5 cellular contexts compared by ENCODE assay signal in the genomic region with DNA sequence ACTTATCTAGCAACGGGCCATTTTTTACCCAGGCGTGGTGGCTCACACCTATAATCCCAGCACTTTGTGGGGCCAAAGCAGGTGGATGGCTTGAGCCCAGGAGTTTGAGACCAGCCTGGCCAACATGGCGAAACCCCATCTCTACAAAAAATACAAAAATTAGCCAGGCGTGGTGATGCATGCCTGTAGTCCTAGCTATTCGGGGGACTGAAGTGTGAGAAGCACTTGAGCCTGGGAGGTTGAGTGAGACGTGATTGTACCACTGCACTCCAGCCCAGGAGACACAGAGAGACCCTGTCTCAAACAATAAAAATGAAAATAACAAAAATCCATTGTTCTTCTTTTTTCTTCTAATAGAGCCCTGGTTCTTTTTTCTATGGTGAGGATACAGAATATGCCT. TPM values are rescaled to one million over a fixed set of nuclear protein-coding genes. Genes with fewer than 3 reads are reported as not detected.
DNase-seq lines count a peak whose midpoint lies in the region; ATAC-seq and TF ChIP-seq lines count a peak whose summit lies in the region.
"Not testable (repeated sequence)": the region's sequence is repeated elsewhere in the genome, so short reads cannot be mapped to it uniquely, and the experiment has no call there.

No MANE protein-coding gene starts in this region.

- not testable (repeated sequence) for TF ChIP-seq EP300 in esophagus muscularis mucosa (IDR thresholded peaks at IDR 0.05)

- H3K4me1 Mint-ChIP-seq in activated CD4-positive, alpha-beta T cell treated with anti-CD3 and anti-CD28 coated beads, Interleukin-2, amount 10 ng/mL, durations not matched to agents 24 days and 14 days, result peaks cover 34% of the 10 kb centered on the region
- peaks cover 35 to 42% of the 10 kb centered on the region in 2 donors for H3K4me1 Mint-ChIP-seq in stimulated activated naive B cell treated with anti-CD40 and anti-IgM and Interleukin-4, amounts not matched to agents 10 μg/mL and 1 μg/mL and 100 μg/mL, for 72 hours

- 93% methylated on average over 6 of the region's 6 CpGs for WGBS in esophagus muscularis mucosa

- intact Hi-C loops in activated CD4-positive, alpha-beta T cell treated with anti-CD3 and anti-CD28 coated beads, Interleukin-2, amount 10 ng/mL, durations not matched to agents 24 days and 14 days (cut with micrococcal nuclease); esophagus muscularis mucosa (cut with DNase I): not testable (repeated sequence)

- H3K9me3 Mint-ChIP-seq in activated CD4-positive, alpha-beta T cell treated with anti-CD3 and anti-CD28 coated beads, Interleukin-2, amount 10 ng/mL, durations not matched to agents 24 days and 14 days; stimulated activated naive B cell treated with anti-CD40 and anti-IgM and Interleukin-4, amounts not matched to agents 10 μg/mL and 1 μg/mL and 100 μg/mL, for 72 hours: not testable (repeated sequence)

- not testable (repeated sequence) for H3K27ac ChIP-seq in WERI-Rb-1; esophagus muscularis mucosa (replicated peaks in 1 of 4)

- H3K36me3 Mint-ChIP-seq in activated CD4-positive, alpha-beta T cell treated with anti-CD3 and anti-CD28 coated beads, Interleukin-2, amount 10 ng/mL, durations not matched to agents 24 days and 14 days (ENCODE audit: low read depth); stimulated activated naive B cell treated with anti-CD40 and anti-IgM and Interleukin-4, amounts not matched to agents 10 μg/mL and 1 μg/mL and 100 μg/mL, for 72 hours: not testable (repeated sequence)

- H3K27me3 Mint-ChIP-seq in activated CD4-positive, alpha-beta T cell treated with anti-CD3 and anti-CD28 coated beads, Interleukin-2, amount 10 ng/mL, durations not matched to agents 24 days and 14 days; stimulated activated naive B cell treated with anti-CD40 and anti-IgM and Interleukin-4, amounts not matched to agents 10 μg/mL and 1 μg/mL and 100 μg/mL, for 72 hours: not testable (repeated sequence)

- H3K9me3 ChIP-seq in WERI-Rb-1 (ENCODE audit: severe bottlenecking); esophagus muscularis mucosa: not testable (repeated sequence)

- H3K36me3 ChIP-seq in WERI-Rb-1, esophagus muscularis mucosa: not testable (repeated sequence)

- H3K4me3 ChIP-seq in GM12865 (ENCODE audit: low read depth, low read length), result peak overlapping the region; percentile 38
- not testable (repeated sequence) for H3K4me3 ChIP-seq in WERI-Rb-1 (ENCODE audit: low read depth, low read length); esophagus muscularis mucosa

- not testable (repeated sequence) for TF ChIP-seq POLR2A in esophagus muscularis mucosa (IDR thresholded peaks at IDR 0.05; ENCODE audit: low read depth)

- TF ChIP-seq CTCF in GM12865 (IDR thresholded peaks at IDR 0.05; ENCODE audit: insufficient read depth, low read depth, low read length, missing control alignments); WERI-Rb-1 (IDR thresholded peaks at IDR 0.05; ENCODE audit: low read depth, low read length); esophagus muscularis mucosa (IDR thresholded peaks at IDR 0.05): not testable (repeated sequence)

- H3K27ac Mint-ChIP-seq in activated CD4-positive, alpha-beta T cell treated with anti-CD3 and anti-CD28 coated beads, Interleukin-2, amount 10 ng/mL, durations not matched to agents 24 days and 14 days, result peak overlapping the region; percentile 19
- H3K27ac Mint-ChIP-seq in stimulated activated naive B cell treated with anti-CD40 and anti-IgM and Interleukin-4, amounts not matched to agents 10 μg/mL and 1 μg/mL and 100 μg/mL, for 72 hours, result peak overlapping the region; percentile 31

- H3K4me1 ChIP-seq in esophagus muscularis mucosa, result not testable (repeated sequence)

- not testable (repeated sequence) for H3K4me3 Mint-ChIP-seq in activated CD4-positive, alpha-beta T cell treated with anti-CD3 and anti-CD28 coated beads, Interleukin-2, amount 10 ng/mL, durations not matched to agents 24 days and 14 days; stimulated activated naive B cell treated with anti-CD40 and anti-IgM and Interleukin-4, amounts not matched to agents 10 μg/mL and 1 μg/mL and 100 μg/mL, for 72 hours

- H3K27me3 ChIP-seq in WERI-Rb-1 (ENCODE audit: insufficient read depth, low read depth, severe bottlenecking), result peaks cover 53% of the 10 kb centered on the region
- H3K27me3 ChIP-seq in esophagus muscularis mucosa, result not testable (repeated sequence)

- ATAC-seq in stimulated activated naive B cell treated with anti-CD40 and anti-IgM and Interleukin-4, amounts not matched to agents 10 μg/mL and 1 μg/mL and 100 μg/mL, for 72 hours (replicated peaks), result not testable (repeated sequence)

- DNase-seq in GM12865 (ENCODE audit: low read depth); activated CD4-positive, alpha-beta T cell treated with anti-CD3 and anti-CD28 coated beads, Interleukin-2, amount 10 ng/mL, durations not matched to agents 24 days and 14 days; stimulated activated naive B cell treated with anti-CD40 and anti-IgM and Interleukin-4, amounts not matched to agents 10 μg/mL and 1 μg/mL and 100 μg/mL, for 72 hours: not testable (repeated sequence)
- DNase-seq in WERI-Rb-1 (peak; percentile 62), esophagus muscularis mucosa (ENCODE audit: extremely low spot score) (peak; percentile 12)

RNA-seq across cellular contexts. Expression of a gene that starts 7.5 kb away (rescaled TPM):
- 49.7 and 51.9 TPM in 2 replicates for total RNA-seq in activated CD4-positive, alpha-beta T cell treated with anti-CD3 and anti-CD28 coated beads, Interleukin-2, amount 10 ng/mL, durations not matched to agents 24 days and 14 days
- total RNA-seq in esophagus muscularis mucosa, result 10 to 100 TPM in 3 of 4 donors, 1 to 10 TPM in 1; 9.1 to 23.4 (median 14.7) TPM
